ENCODE assay signal across 1 cellular context in genomic region chr17:39009471-39010085, GRCh38.
TF ChIP-seq lines count a peak whose summit lies in the region.

No MANE protein-coding gene starts in this region.

TF ChIP-seq in H1, 55 proteins besides CTCF, POLR2A, EP300 and RAD21 (continued from another document):
- TF ChIP-seq GABPA (IDR thresholded peaks at IDR 0.05; ENCODE audit: borderline replicate concordance, insufficient read depth, low read length), result no peak
- no peak for TF ChIP-seq USF2 (IDR thresholded peaks at IDR 0.05; ENCODE audit: low read length)
- no peak for TF ChIP-seq POLR2AphosphoS5 (IDR thresholded peaks at IDR 0.05; ENCODE audit: low read depth, low read length)
- TF ChIP-seq EGR1 (IDR thresholded peaks at IDR 0.05; ENCODE audit: borderline replicate concordance, low read depth, low read length), result no peak
- TF ChIP-seq CHD7 (IDR thresholded peaks at IDR 0.05; ENCODE audit: insufficient replicate concordance, low read length), result no peak
TF ChIP-seq in H1: peak in this region for 0.
